31 cellular contexts compared by ENCODE assay signal in genomic region chr1:190205713-190206112, GRCh38.
DNase-seq lines count a peak whose midpoint lies in the region; TF ChIP-seq lines count a peak whose summit lies in the region.
"Had no signal": no experiment of that assay in that cellular context is flagged by ENCODE, and none has a peak within 500 bp of the region (broad histone marks: within the 10 kb centered on the region; RNA-seq: fewer than 3 reads in every experiment).

No MANE protein-coding gene starts in this region.

- no peak overlapping the region for H3K4me3 ChIP-seq in fibroblast of the aortic adventitia (ENCODE audit: low read depth, low read length)
- H3K4me3 ChIP-seq: cardiac muscle cell, PC-9, psoas muscle, thoracic aorta, uterus had no signal

- no peak for TF ChIP-seq CTCF in fibroblast of the aortic adventitia (IDR thresholded peaks at IDR 0.05; ENCODE audit: insufficient read depth, low read length)

- peak; percentile 47 for DNase-seq in A172 (ENCODE audit: low spot score)
- peak; percentile 22 for DNase-seq in HS-5 (ENCODE audit: low read depth)
- peak; percentile 20 for DNase-seq in amniotic stem cell (lab: John Stamatoyannopoulos, UW)
- peak; percentile 67 for DNase-seq in fibroblast of the aortic adventitia (ENCODE audit: low read depth)
- no peak for DNase-seq in NCI-H69 (lab: John Stamatoyannopoulos, UW)
- DNase-seq in Ammon's horn (ENCODE audit: low spot score): no peak
- DNase-seq in SHP77 (lab: John Stamatoyannopoulos, UW): no peak
- no peak for DNase-seq in effector CD8-positive, alpha-beta T cell (lab: John Stamatoyannopoulos, UW)
- DNase-seq: 8988T; activated CD4-positive, alpha-beta T cell treated with anti-CD3 and anti-CD28 coated beads, Interleukin-2, amount 50 U/mL, for 4 hours; activated naive CD4-positive, alpha-beta T cell treated with Interleukin-2 at 50 U/mL for 16 hours; amygdala; CD8-positive, alpha-beta memory T cell; DMS53; GF-D8; glutamatergic neuron; islet precursor cell; left ventricle myocardium superior; naive thymus-derived CD4-positive, alpha-beta T cell; NCI-H1092 treated with DMSO at 0.1 percent for 48 hours; NCI-H1930; NCI-H524 treated with DMSO at 0.1 percent for 48 hours; NK-92 treated with Interleukin-12 subunit alpha and Interleukin-12 subunit beta, amount 100 ng/mL, for 24 hours; nucleus accumbens; PC-9; psoas muscle; SIG-M5; stimulated activated naive CD8-positive, alpha-beta T cell treated with anti-CD3 and anti-CD28 coated beads, Interleukin-15, Interleukin-2, amounts not matched to agents 100 U/mL and 50 U/mL, for 24 hours; uterus had no signal

Comparison
In these comparisons a context has a peak if more than half of its experiments do, and no peak if none do; other contexts are left out.
1. DNase-seq: peak in A172 (single experiment), HS-5 (single experiment), amniotic stem cell (single experiment) and fibroblast of the aortic adventitia (single experiment); none in NCI-H69 (single experiment), Ammon's horn (single experiment), SHP77 (0 of 2) and effector CD8-positive, alpha-beta T cell (single experiment).